ENCODE assay signal across 1 cellular context in the genomic region with DNA sequence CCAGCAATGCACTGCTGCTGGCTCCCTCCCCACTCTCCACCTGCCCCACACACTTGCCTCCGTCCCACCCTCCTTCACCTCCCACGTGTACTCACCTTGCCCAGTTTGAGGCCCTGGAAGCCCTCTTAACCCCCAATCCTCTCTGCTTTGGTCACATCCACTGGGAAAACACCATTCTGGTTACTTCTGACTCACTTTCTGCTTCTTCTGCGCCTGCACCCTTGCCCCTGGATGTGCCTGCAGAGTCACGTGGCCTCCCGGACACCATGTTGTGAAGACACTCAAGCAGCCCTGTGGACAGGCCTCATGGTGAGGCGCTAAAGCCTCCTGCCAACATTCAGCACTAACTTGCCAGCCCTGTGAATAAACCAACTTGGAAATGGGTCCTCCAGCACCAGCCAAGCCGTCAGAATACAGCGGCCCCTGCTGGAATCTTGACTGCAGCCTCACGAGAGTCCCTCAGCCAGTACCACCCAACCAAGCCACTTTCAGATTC.
TF ChIP-seq lines count a peak whose summit lies in the region.

No MANE protein-coding gene starts in this region.

TF ChIP-seq in K562, 482 proteins besides CTCF, POLR2A, EP300 and RAD21 (continued from another document):
- TF ChIP-seq, protein P1, sequence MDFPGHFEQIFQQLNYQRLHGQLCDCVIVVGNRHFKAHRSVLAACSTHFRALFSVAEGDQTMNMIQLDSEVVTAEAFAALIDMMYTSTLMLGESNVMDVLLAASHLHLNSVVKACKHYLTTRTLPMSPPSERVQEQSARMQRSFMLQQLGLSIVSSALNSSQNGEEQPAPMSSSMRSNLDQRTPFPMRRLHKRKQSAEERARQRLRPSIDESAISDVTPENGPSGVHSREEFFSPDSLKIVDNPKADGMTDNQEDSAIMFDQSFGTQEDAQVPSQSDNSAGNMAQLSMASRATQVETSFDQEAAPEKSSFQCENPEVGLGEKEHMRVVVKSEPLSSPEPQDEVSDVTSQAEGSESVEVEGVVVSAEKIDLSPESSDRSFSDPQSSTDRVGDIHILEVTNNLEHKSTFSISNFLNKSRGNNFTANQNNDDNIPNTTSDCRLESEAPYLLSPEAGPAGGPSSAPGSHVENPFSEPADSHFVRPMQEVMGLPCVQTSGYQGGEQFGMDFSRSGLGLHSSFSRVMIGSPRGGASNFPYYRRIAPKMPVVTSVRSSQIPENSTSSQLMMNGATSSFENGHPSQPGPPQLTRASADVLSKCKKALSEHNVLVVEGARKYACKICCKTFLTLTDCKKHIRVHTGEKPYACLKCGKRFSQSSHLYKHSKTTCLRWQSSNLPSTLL (IDR thresholded peaks at IDR 0.05), result no peak
- no peak for TF ChIP-seq JUNB (CRISPR knock-in tag; conservative IDR thresholded peaks at IDR 0.05)
- TF ChIP-seq FOSL1 (tag; conservative IDR thresholded peaks at IDR 0.05), result no peak
- TF ChIP-seq, protein P2, sequence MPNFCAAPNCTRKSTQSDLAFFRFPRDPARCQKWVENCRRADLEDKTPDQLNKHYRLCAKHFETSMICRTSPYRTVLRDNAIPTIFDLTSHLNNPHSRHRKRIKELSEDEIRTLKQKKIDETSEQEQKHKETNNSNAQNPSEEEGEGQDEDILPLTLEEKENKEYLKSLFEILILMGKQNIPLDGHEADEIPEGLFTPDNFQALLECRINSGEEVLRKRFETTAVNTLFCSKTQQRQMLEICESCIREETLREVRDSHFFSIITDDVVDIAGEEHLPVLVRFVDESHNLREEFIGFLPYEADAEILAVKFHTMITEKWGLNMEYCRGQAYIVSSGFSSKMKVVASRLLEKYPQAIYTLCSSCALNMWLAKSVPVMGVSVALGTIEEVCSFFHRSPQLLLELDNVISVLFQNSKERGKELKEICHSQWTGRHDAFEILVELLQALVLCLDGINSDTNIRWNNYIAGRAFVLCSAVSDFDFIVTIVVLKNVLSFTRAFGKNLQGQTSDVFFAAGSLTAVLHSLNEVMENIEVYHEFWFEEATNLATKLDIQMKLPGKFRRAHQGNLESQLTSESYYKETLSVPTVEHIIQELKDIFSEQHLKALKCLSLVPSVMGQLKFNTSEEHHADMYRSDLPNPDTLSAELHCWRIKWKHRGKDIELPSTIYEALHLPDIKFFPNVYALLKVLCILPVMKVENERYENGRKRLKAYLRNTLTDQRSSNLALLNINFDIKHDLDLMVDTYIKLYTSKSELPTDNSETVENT (CRISPR knock-in tag; IDR thresholded peaks at IDR 0.05), result no peak
- TF ChIP-seq, protein P3, sequence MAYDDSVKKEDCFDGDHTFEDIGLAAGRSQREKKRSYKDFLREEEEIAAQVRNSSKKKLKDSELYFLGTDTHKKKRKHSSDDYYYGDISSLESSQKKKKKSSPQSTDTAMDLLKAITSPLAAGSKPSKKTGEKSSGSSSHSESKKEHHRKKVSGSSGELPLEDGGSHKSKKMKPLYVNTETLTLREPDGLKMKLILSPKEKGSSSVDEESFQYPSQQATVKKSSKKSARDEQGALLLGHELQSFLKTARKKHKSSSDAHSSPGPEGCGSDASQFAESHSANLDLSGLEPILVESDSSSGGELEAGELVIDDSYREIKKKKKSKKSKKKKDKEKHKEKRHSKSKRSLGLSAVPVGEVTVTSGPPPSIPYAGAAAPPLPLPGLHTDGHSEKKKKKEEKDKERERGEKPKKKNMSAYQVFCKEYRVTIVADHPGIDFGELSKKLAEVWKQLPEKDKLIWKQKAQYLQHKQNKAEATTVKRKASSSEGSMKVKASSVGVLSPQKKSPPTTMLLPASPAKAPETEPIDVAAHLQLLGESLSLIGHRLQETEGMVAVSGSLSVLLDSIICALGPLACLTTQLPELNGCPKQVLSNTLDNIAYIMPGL (CRISPR knock-in tag; IDR thresholded peaks at IDR 0.05), result no peak
- no peak for TF ChIP-seq PTTG1 (tag; IDR thresholded peaks at IDR 0.05; ENCODE audit: low read depth)
- TF ChIP-seq, protein P4, sequence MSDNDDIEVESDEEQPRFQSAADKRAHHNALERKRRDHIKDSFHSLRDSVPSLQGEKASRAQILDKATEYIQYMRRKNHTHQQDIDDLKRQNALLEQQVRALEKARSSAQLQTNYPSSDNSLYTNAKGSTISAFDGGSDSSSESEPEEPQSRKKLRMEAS (CRISPR knock-in tag; IDR thresholded peaks at IDR 0.05), result 0 out of 2 replicates have a peak, but pooled peaks have one; percentile 65
- TF ChIP-seq SMC3 (conservative IDR thresholded peaks at IDR 0.05; ENCODE audit: insufficient read depth, low read depth, low read length), result peak; percentile 34; the same call in 1 of the 2 replicates
- TF ChIP-seq HIVEP1 (CRISPR knock-in tag; IDR thresholded peaks at IDR 0.05), result no peak
- peak; percentile 45; the same call in 1 of the 2 replicates for TF ChIP-seq RAD51 (IDR thresholded peaks at IDR 0.05; ENCODE audit: borderline replicate concordance, low read depth)
- TF ChIP-seq CBX2 (IDR thresholded peaks at IDR 0.05; ENCODE audit: insufficient read depth, low read length, poor library complexity, severe bottlenecking), result no peak
- TF ChIP-seq ZNF766 (CRISPR knock-in tag; conservative IDR thresholded peaks at IDR 0.05), result no peak
- peak; percentile 70; the same call in 1 of the 2 replicates for TF ChIP-seq OTX1 (CRISPR knock-in tag; IDR thresholded peaks at IDR 0.05)
- TF ChIP-seq, protein P5, sequence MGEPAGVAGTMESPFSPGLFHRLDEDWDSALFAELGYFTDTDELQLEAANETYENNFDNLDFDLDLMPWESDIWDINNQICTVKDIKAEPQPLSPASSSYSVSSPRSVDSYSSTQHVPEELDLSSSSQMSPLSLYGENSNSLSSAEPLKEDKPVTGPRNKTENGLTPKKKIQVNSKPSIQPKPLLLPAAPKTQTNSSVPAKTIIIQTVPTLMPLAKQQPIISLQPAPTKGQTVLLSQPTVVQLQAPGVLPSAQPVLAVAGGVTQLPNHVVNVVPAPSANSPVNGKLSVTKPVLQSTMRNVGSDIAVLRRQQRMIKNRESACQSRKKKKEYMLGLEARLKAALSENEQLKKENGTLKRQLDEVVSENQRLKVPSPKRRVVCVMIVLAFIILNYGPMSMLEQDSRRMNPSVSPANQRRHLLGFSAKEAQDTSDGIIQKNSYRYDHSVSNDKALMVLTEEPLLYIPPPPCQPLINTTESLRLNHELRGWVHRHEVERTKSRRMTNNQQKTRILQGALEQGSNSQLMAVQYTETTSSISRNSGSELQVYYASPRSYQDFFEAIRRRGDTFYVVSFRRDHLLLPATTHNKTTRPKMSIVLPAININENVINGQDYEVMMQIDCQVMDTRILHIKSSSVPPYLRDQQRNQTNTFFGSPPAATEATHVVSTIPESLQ (CRISPR knock-in tag; IDR thresholded peaks at IDR 0.05), result no peak
- TF ChIP-seq SIN3A (IDR thresholded peaks at IDR 0.05; ENCODE audit: borderline replicate concordance in 2 of 2, control insufficient read depth in 1 of 2, low read depth in 2 of 2, low read length in 2 of 2), result no peak
- TF ChIP-seq, protein P6, sequence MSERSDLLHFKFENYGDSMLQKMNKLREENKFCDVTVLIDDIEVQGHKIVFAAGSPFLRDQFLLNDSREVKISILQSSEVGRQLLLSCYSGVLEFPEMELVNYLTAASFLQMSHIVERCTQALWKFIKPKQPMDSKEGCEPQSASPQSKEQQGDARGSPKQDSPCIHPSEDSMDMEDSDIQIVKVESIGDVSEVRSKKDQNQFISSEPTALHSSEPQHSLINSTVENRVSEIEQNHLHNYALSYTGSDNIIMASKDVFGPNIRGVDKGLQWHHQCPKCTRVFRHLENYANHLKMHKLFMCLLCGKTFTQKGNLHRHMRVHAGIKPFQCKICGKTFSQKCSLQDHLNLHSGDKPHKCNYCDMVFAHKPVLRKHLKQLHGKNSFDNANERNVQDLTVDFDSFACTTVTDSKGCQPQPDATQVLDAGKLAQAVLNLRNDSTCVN (CRISPR knock-in tag; IDR thresholded peaks at IDR 0.05), result peak; percentile 60; the same call in 1 of the 2 replicates
- TF ChIP-seq, protein P7, sequence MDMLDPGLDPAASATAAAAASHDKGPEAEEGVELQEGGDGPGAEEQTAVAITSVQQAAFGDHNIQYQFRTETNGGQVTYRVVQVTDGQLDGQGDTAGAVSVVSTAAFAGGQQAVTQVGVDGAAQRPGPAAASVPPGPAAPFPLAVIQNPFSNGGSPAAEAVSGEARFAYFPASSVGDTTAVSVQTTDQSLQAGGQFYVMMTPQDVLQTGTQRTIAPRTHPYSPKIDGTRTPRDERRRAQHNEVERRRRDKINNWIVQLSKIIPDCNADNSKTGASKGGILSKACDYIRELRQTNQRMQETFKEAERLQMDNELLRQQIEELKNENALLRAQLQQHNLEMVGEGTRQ (CRISPR knock-in tag; IDR thresholded peaks at IDR 0.05), result peak; percentile 68
- TF ChIP-seq ZNF695 (CRISPR knock-in tag; IDR thresholded peaks at IDR 0.05), result no peak
- TF ChIP-seq FIP1L1 (IDR thresholded peaks at IDR 0.05; ENCODE audit: low read depth, low read length, poor library complexity, severe bottlenecking), result no peak
- no peak for TF ChIP-seq ZNF785 (CRISPR knock-in tag; IDR thresholded peaks at IDR 0.05)
- TF ChIP-seq TOE1 (IDR thresholded peaks at IDR 0.05; ENCODE audit: borderline replicate concordance), result 0 out of 2 replicates have a peak, but pooled peaks have one; percentile 19
- TF ChIP-seq TOE1 (CRISPR knock-in tag; IDR thresholded peaks at IDR 0.05; ENCODE audit: borderline replicate concordance, low read depth), result no peak
- TF ChIP-seq, protein P8, sequence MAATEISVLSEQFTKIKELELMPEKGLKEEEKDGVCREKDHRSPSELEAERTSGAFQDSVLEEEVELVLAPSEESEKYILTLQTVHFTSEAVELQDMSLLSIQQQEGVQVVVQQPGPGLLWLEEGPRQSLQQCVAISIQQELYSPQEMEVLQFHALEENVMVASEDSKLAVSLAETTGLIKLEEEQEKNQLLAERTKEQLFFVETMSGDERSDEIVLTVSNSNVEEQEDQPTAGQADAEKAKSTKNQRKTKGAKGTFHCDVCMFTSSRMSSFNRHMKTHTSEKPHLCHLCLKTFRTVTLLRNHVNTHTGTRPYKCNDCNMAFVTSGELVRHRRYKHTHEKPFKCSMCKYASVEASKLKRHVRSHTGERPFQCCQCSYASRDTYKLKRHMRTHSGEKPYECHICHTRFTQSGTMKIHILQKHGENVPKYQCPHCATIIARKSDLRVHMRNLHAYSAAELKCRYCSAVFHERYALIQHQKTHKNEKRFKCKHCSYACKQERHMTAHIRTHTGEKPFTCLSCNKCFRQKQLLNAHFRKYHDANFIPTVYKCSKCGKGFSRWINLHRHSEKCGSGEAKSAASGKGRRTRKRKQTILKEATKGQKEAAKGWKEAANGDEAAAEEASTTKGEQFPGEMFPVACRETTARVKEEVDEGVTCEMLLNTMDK (IDR thresholded peaks at IDR 0.05; ENCODE audit: borderline replicate concordance, insufficient read depth, low read depth, low read length, poor library complexity, severe bottlenecking), result peak; percentile 53
- TF ChIP-seq SMARCA5 (IDR thresholded peaks at IDR 0.05), result 0 out of 2 replicates have a peak, but pooled peaks have one; percentile 58
- TF ChIP-seq YY1 (IDR thresholded peaks at IDR 0.05; ENCODE audit: borderline replicate concordance in 1 of 3, control insufficient read depth in 1 of 3, extremely low read depth in 1 of 3, insufficient read depth in 3 of 3, insufficient read length in 1 of 3, insufficient replicate concordance in 2 of 3, low read depth in 1 of 3, low read length in 2 of 3), result peak in 1 of 3 experiments; percentile 11
- TF ChIP-seq KLF1 (tag; IDR thresholded peaks at IDR 0.05), result 0 out of 2 replicates have a peak, but pooled peaks have one; percentile 9
- no peak for TF ChIP-seq ZNF444 (CRISPR knock-in tag; IDR thresholded peaks at IDR 0.05)
- TF ChIP-seq NFIC (IDR thresholded peaks at IDR 0.05), result no peak
- TF ChIP-seq, protein P9, sequence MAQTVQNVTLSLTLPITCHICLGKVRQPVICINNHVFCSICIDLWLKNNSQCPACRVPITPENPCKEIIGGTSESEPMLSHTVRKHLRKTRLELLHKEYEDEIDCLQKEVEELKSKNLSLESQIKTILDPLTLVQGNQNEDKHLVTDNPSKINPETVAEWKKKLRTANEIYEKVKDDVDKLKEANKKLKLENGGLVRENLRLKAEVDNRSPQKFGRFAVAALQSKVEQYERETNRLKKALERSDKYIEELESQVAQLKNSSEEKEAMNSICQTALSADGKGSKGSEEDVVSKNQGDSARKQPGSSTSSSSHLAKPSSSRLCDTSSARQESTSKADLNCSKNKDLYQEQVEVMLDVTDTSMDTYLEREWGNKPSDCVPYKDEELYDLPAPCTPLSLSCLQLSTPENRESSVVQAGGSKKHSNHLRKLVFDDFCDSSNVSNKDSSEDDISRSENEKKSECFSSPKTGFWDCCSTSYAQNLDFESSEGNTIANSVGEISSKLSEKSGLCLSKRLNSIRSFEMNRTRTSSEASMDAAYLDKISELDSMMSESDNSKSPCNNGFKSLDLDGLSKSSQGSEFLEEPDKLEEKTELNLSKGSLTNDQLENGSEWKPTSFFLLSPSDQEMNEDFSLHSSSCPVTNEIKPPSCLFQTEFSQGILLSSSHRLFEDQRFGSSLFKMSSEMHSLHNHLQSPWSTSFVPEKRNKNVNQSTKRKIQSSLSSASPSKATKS (CRISPR knock-in tag; IDR thresholded peaks at IDR 0.05), result no peak
- TF ChIP-seq XRCC3 (IDR thresholded peaks at IDR 0.05), result no peak
- TF ChIP-seq BRD9 (IDR thresholded peaks at IDR 0.05; ENCODE audit: low read depth, partially characterized antibody), result peak; percentile 27
- 0 out of 2 replicates have a peak, but pooled peaks have one; percentile 27 for TF ChIP-seq SMARCA4 (IDR thresholded peaks at IDR 0.05)
- TF ChIP-seq, protein P10, sequence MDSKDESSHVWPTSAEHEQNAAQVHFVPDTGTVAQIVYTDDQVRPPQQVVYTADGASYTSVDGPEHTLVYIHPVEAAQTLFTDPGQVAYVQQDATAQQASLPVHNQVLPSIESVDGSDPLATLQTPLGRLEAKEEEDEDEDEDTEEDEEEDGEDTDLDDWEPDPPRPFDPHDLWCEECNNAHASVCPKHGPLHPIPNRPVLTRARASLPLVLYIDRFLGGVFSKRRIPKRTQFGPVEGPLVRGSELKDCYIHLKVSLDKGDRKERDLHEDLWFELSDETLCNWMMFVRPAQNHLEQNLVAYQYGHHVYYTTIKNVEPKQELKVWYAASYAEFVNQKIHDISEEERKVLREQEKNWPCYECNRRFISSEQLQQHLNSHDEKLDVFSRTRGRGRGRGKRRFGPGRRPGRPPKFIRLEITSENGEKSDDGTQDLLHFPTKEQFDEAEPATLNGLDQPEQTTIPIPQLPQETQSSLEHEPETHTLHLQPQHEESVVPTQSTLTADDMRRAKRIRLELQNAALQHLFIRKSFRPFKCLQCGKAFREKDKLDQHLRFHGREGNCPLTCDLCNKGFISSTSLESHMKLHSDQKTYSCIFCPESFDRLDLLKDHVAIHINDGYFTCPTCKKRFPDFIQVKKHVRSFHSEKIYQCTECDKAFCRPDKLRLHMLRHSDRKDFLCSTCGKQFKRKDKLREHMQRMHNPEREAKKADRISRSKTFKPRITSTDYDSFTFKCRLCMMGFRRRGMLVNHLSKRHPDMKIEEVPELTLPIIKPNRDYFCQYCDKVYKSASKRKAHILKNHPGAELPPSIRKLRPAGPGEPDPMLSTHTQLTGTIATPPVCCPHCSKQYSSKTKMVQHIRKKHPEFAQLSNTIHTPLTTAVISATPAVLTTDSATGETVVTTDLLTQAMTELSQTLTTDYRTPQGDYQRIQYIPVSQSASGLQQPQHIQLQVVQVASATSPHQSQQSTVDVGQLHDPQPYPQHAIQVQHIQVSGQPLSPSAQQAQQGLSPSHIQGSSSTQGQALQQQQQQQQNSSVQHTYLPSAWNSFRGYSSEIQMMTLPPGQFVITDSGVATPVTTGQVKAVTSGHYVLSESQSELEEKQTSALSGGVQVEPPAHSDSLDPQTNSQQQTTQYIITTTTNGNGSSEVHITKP (IDR thresholded peaks at IDR 0.05; ENCODE audit: partially characterized antibody), result peak; percentile 5
- TF ChIP-seq, protein P11, sequence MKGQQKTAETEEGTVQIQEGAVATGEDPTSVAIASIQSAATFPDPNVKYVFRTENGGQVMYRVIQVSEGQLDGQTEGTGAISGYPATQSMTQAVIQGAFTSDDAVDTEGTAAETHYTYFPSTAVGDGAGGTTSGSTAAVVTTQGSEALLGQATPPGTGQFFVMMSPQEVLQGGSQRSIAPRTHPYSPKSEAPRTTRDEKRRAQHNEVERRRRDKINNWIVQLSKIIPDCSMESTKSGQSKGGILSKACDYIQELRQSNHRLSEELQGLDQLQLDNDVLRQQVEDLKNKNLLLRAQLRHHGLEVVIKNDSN (CRISPR knock-in tag; IDR thresholded peaks at IDR 0.05), result peak; percentile 57; the same call in 1 of the 2 replicates
